ENCODE assay signal across 8 cellular contexts in genomic region chr7:78510580-78511188, GRCh38.
DNase-seq lines count a peak whose midpoint lies in the region; ATAC-seq lines count a peak whose summit lies in the region.

No MANE protein-coding gene starts in this region.

- DNase-seq in Ammon's horn (ENCODE audit: low spot score) (peak; percentile 73), HuH-7.5 (ENCODE audit: low spot score) (peak; percentile 4), RPMI8226 (peak; percentile 66), foreskin melanocyte (peak; percentile 36), renal cortical epithelial cell (ENCODE audit: low read depth) (peak; percentile 48), cerebellar cortex (ENCODE audit: low spot score) (no peak)
- no peak for DNase-seq in activated CD4-positive, alpha-beta T cell treated with anti-CD3 and anti-CD28 coated beads for 48 hours

- peak; percentile 88 for ATAC-seq in GM18867 (IDR thresholded peaks at IDR 0.05; ENCODE audit: unreplicated experiment)

Comparison
In these comparisons a context has a peak if more than half of its experiments do, and no peak if none do; other contexts are left out.
1. DNase-seq: peak in Ammon's horn (single experiment), HuH-7.5 (single experiment), RPMI8226 (single experiment), foreskin melanocyte (single experiment) and renal cortical epithelial cell (single experiment); none in activated CD4-positive, alpha-beta T cell treated with anti-CD3 and anti-CD28 coated beads for 48 hours (single experiment) and cerebellar cortex (single experiment).